Comparison of ENCODE assay signal across 27 cellular contexts in genomic region chr5:6461793-6462650, GRCh38. TPM values are rescaled to one million over a fixed set of nuclear protein-coding genes. Genes with fewer than 3 reads are reported as not detected.
"Had no signal": no experiment of that assay in that cellular context is flagged by ENCODE, and none has a peak within 500 bp of the region (broad histone marks: within the 10 kb centered on the region; RNA-seq: fewer than 3 reads in every experiment).

No MANE protein-coding gene starts in this region.

- H3K27me3 ChIP-seq: body of pancreas, right lobe of liver, upper lobe of left lung had no signal

- H3K9me3 Mint-ChIP-seq: activated naive CD4-positive, alpha-beta T cell treated with anti-CD3 and anti-CD28 coated beads, Interleukin-2, amount 50 U/mL, for 24 hours; memory B cell; nephron progenitor cell; T-helper 1 cell treated with Interleukin-12 subunit alpha and Interleukin-12 subunit beta and Interleukin-4 antibody, amounts not matched to agents 30 μg/mL and 1 μg/mL, for 36 hours; WTC11 had no signal

- H3K4me3 ChIP-seq: body of pancreas, cardiac muscle cell, esophagus squamous epithelium, gastroesophageal sphincter, mucosa of descending colon, right lobe of liver, smooth muscle cell, thoracic aorta, upper lobe of left lung had no signal

- H3K4me1 Mint-ChIP-seq: activated naive CD4-positive, alpha-beta T cell treated with anti-CD3 and anti-CD28 coated beads, Interleukin-2, amount 50 U/mL, for 24 hours; memory B cell had no signal

- H3K36me3 ChIP-seq: cardiac muscle cell, esophagus squamous epithelium, gastroesophageal sphincter, right lobe of liver, thoracic aorta, upper lobe of left lung had no signal

- DNase-seq: activated effector memory CD4-positive, alpha-beta T cell treated with anti-CD3 and anti-CD28 coated beads, Interleukin-2, amount 50 U/mL, for 16 hours; activated T-cell treated with anti-CD3 and anti-CD28 coated beads for 4 hours; anterior cingulate cortex; body of pancreas; dermis blood vessel endothelial cell; effector memory CD4-positive, alpha-beta T cell; esophagus squamous epithelium; head of caudate nucleus; hypothalamus; mucosa of descending colon; nephron progenitor cell; nucleus accumbens; stimulated activated CD4-positive, alpha-beta T cell treated with anti-CD3 and anti-CD28 coated beads, Interleukin-2, amount 100 ng/mL, for 48 hours; stimulated activated CD8-positive, alpha-beta memory T cell treated with anti-CD3 and anti-CD28 coated beads, Interleukin-4, amount 100 ng/mL, for 48 hours; stimulated activated naive CD4-positive, alpha-beta T cell; T1000; upper lobe of left lung had no signal

- H3K4me1 ChIP-seq: body of pancreas, esophagus squamous epithelium, gastroesophageal sphincter, right lobe of liver, upper lobe of left lung had no signal

- H3K4me3 Mint-ChIP-seq: activated naive CD4-positive, alpha-beta T cell treated with anti-CD3 and anti-CD28 coated beads, Interleukin-2, amount 50 U/mL, for 24 hours; memory B cell; nephron progenitor cell; T-helper 1 cell treated with Interleukin-12 subunit alpha and Interleukin-12 subunit beta and Interleukin-4 antibody, amounts not matched to agents 30 μg/mL and 1 μg/mL, for 36 hours; WTC11 had no signal

- H3K4me2 ChIP-seq: smooth muscle cell had no signal

- H3K36me3 Mint-ChIP-seq: activated naive CD4-positive, alpha-beta T cell treated with anti-CD3 and anti-CD28 coated beads, Interleukin-2, amount 50 U/mL, for 24 hours; memory B cell; WTC11 had no signal

- H3K9me3 ChIP-seq: body of pancreas, esophagus squamous epithelium, gastroesophageal sphincter, mucosa of descending colon, right lobe of liver, thoracic aorta, upper lobe of left lung had no signal

- H3K27ac ChIP-seq: body of pancreas, cardiac muscle cell, esophagus squamous epithelium, gastroesophageal sphincter, right lobe of liver, thoracic aorta, upper lobe of left lung had no signal

- ATAC-seq: body of pancreas, gastroesophageal sphincter, mucosa of descending colon, right lobe of liver, WTC11 had no signal

- H3K27ac Mint-ChIP-seq: activated naive CD4-positive, alpha-beta T cell treated with anti-CD3 and anti-CD28 coated beads, Interleukin-2, amount 50 U/mL, for 24 hours; memory B cell; nephron progenitor cell; T-helper 1 cell treated with Interleukin-12 subunit alpha and Interleukin-12 subunit beta and Interleukin-4 antibody, amounts not matched to agents 30 μg/mL and 1 μg/mL, for 36 hours; WTC11 had no signal

RNA-seq across cellular contexts. Expression of gene UBE2QL1, which starts 13.4 kb away (rescaled TPM):
- total RNA-seq: activated CD8-positive, alpha-beta memory T cell treated with anti-CD3 and anti-CD28 coated beads for 36 hours had no signal
